ENCODE assay signal across 8 cellular contexts in the genomic region with DNA sequence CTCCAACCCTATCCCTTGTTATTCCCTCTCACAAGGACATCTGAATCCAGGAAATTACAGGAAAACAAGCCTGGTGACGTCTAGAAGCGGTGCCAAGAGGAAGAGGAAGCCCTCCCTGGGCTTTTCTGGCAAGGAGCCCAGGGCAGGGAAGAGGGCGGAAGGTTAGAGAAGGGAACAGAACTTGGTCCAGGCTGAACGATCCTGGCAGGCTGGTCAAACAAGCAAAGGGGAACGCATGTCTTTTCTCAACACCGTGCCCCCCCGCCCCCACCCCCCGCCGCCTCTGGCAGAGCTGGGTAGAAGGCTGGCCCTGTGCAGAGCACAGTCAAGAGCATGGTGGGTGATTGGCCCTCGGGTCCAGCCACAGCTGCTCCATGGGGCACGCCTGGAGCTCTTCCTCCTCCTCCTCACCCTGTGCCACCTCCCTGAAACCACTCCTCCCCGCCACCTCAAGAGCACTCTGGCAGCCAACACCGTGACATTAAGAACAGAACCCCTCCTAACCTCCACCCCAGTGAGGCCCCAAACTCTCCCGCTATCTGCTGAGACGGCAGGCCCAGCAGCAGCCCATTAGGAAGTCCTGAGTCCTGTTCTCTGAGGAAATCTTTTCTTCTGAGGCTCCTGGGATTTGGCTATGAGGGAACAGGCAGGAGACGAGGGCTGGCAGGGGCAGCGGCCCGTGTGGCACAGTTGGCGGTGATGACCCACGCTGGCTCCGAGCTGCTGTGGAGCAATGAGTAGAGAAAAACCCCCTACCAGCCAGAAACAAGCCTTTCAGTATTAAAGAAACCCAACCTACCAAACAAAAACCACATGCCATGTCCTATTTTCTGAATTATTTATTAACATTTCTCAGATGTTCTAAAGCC. TPM values are rescaled to one million over a fixed set of nuclear protein-coding genes. Genes with fewer than 3 reads are reported as not detected.
DNase-seq lines count a peak whose midpoint lies in the region; ATAC-seq and TF ChIP-seq lines count a peak whose summit lies in the region.

No MANE protein-coding gene starts in this region.

- no peaks in the 10 kb centered on the region for H3K36me3 ChIP-seq in GM23338 (ENCODE audit: insufficient read depth)

- ATAC-seq in GM23338 (0 out of 3 replicates have a peak, but pooled peaks have one; percentile 9), HG03442 (IDR thresholded peaks at IDR 0.05; ENCODE audit: unreplicated experiment) (no peak), HG02870 (IDR thresholded peaks at IDR 0.05; ENCODE audit: unreplicated experiment) (no peak)

- no peaks in the 10 kb centered on the region for H3K27me3 ChIP-seq in GM23338 (ENCODE audit: insufficient read depth)

- DNase-seq in GM23338 (ENCODE audit: low spot score) = no peak
- peak; percentile 27 for DNase-seq in SK-MEL-5 (ENCODE audit: low read depth, low spot score)
- no peak for DNase-seq in glutamatergic neuron
- no peak for DNase-seq in activated T-cell treated with anti-CD3 and anti-CD28 coated beads for 4 hours
- no peak for DNase-seq in NCI-H1694 (lab: John Stamatoyannopoulos, UW)

- H3K9me3 Mint-ChIP-seq in GM23338 (no peaks in the 10 kb centered on the region), glutamatergic neuron (ENCODE audit: unreplicated experiment) (peaks cover 7% of the 10 kb centered on the region)

- no peaks in the 10 kb centered on the region; the same call in 1 of the 2 replicates for H4K20me1 ChIP-seq in GM23338 (replicated peaks; ENCODE audit: insufficient read depth)

- H3K4me3 ChIP-seq in GM23338 = no peak overlapping the region
- H3K4me3 ChIP-seq in skin epidermis = no peak overlapping the region

- H3K27me3 Mint-ChIP-seq in GM23338 (ENCODE audit: insufficient read depth, low read depth, poor library complexity) (peaks cover 24% of the 10 kb centered on the region), glutamatergic neuron (ENCODE audit: unreplicated experiment) (peaks cover 8% of the 10 kb centered on the region)

- in situ Hi-C loops in SK-MEL-5 (cut with HindIII; ENCODE audit: low pct_unique_long_range_greater_than_20kb, low sequenced_read_pairs) = no loop called here

- H3K27ac ChIP-seq in GM23338 (ENCODE audit: low read depth) = no peak overlapping the region
- peak overlapping the region in 20 of 21 experiments; percentile 49 to 86 (median 78) for H3K27ac ChIP-seq in skin epidermis

- H3K4me2 ChIP-seq in GM23338 = no peak overlapping the region

- no peaks in the 10 kb centered on the region for H3K9me2 ChIP-seq in GM23338 (ENCODE audit: insufficient read depth)

- no peak overlapping the region for H3K27ac Mint-ChIP-seq in GM23338
- peak overlapping the region; percentile 28 for H3K27ac Mint-ChIP-seq in glutamatergic neuron (ENCODE audit: unreplicated experiment)

- 0 out of 3 replicates have a peak, but pooled peaks cover 3% of the 10 kb centered on the region for H3K4me1 Mint-ChIP-seq in GM23338
- H3K4me1 Mint-ChIP-seq in glutamatergic neuron (ENCODE audit: low read depth, unreplicated experiment) = peaks cover 14% of the 10 kb centered on the region

- H3K79me2 ChIP-seq in GM23338 (replicated peaks; ENCODE audit: insufficient read depth) = no peaks in the 10 kb centered on the region

- H3K4me1 ChIP-seq in GM23338 (ENCODE audit: insufficient read depth) = no peaks in the 10 kb centered on the region

- H3K36me3 Mint-ChIP-seq in GM23338 (ENCODE audit: low read depth) (no peaks in the 10 kb centered on the region), glutamatergic neuron (ENCODE audit: unreplicated experiment) (no peaks in the 10 kb centered on the region)

- H2AFZ ChIP-seq in GM23338 = no peak overlapping the region

- H3K4me3 Mint-ChIP-seq in GM23338 (no peak overlapping the region), glutamatergic neuron (ENCODE audit: unreplicated experiment) (no peak overlapping the region)

- no peak for TF ChIP-seq CTCF in GM23338 (conservative IDR thresholded peaks at IDR 0.05; ENCODE audit: low read depth in 2 of 2)
- TF ChIP-seq CTCF in glutamatergic neuron (IDR thresholded peaks at IDR 0.05; ENCODE audit: partially characterized antibody, unreplicated experiment) = no peak

- 0 out of 2 replicates have a peak, but pooled peaks cover 4% of the 10 kb centered on the region for H3F3A ChIP-seq in GM23338 (replicated peaks; ENCODE audit: low read depth)

TF ChIP-seq in GM23338, 12 proteins besides CTCF, POLR2A, EP300 and RAD21:
- no peak for TF ChIP-seq NANOG (IDR thresholded peaks at IDR 0.05; ENCODE audit: borderline replicate concordance)
- no peak for TF ChIP-seq EZH2 (IDR thresholded peaks at IDR 0.05; ENCODE audit: low read depth, unreplicated experiment)

RNA-seq across cellular contexts. Expression of a gene that starts 7.3 kb away (rescaled TPM):
- 0.87 and 8.2 TPM in 2 replicates for total RNA-seq in GM23338 (2014; rRNA removed; shearing (Covaris generic))
- polyA plus RNA-seq in GM23338 (2016; fragmentation: Nextera tagmentation; extraction: Ambion mirVana) = 0.90 and 1.1 TPM in 2 replicates
- total RNA-seq in SK-MEL-5 (2014; rRNA removed; shearing (Covaris generic)) = 0.98 and 3.1 TPM in 2 replicates
- polyA plus RNA-seq in SK-MEL-5 (2015; cell fraction: cytosol; rRNA removed) = 5.3 and 7.6 TPM in 2 replicates
- 21.3 and 39.4 TPM in 2 replicates for polyA plus RNA-seq in SK-MEL-5 (2015; cell fraction: nucleus; rRNA removed)
- total RNA-seq in glutamatergic neuron (ENCODE audit: unreplicated experiment) = 3.4 TPM

RNA-seq across cellular contexts. Expression of a gene that starts 7.4 kb away (rescaled TPM):
- 10.2 and 11.6 TPM in 2 replicates for total RNA-seq in GM23338 (2014; rRNA removed; shearing (Covaris generic))
- 10.1 and 11.8 TPM in 2 replicates for polyA plus RNA-seq in GM23338 (2016; fragmentation: Nextera tagmentation; extraction: Ambion mirVana)
- 6.4 and 9.1 TPM in 2 replicates for total RNA-seq in SK-MEL-5 (2014; rRNA removed; shearing (Covaris generic))
- 8.1 and 11.0 TPM in 2 replicates for polyA plus RNA-seq in SK-MEL-5 (2015; cell fraction: cytosol; rRNA removed)
- 12.3 and 20.3 TPM in 2 replicates for polyA plus RNA-seq in SK-MEL-5 (2015; cell fraction: nucleus; rRNA removed)
- 19.0 TPM for total RNA-seq in glutamatergic neuron (ENCODE audit: unreplicated experiment)

RNA-seq across cellular contexts. Expression of a gene that starts 13.2 kb away (rescaled TPM):
- total RNA-seq in GM23338 (2014; rRNA removed; shearing (Covaris generic)) = 15.1 and 15.7 TPM in 2 replicates
- polyA plus RNA-seq in GM23338 (2016; fragmentation: Nextera tagmentation; extraction: Ambion mirVana) = 9.1 and 11.1 TPM in 2 replicates
- 0.34 and 0.51 TPM in 2 replicates for total RNA-seq in SK-MEL-5 (2014; rRNA removed; shearing (Covaris generic))
- 1.5 and 2.1 TPM in 2 replicates for polyA plus RNA-seq in SK-MEL-5 (2015; cell fraction: cytosol; rRNA removed)
- polyA plus RNA-seq in SK-MEL-5 (2015; cell fraction: nucleus; rRNA removed) = 0.35 TPM in 1 of 2 replicates, not detected in the other
- 18.7 TPM for total RNA-seq in glutamatergic neuron (ENCODE audit: unreplicated experiment)

RNA-seq across cellular contexts. Expression of a gene that starts 13.9 kb away (rescaled TPM):
- 51.7 and 56.9 TPM in 2 replicates for total RNA-seq in GM23338 (2014; rRNA removed; shearing (Covaris generic))
- polyA plus RNA-seq in GM23338 (2016; fragmentation: Nextera tagmentation; extraction: Ambion mirVana) = 38.7 and 41.3 TPM in 2 replicates
- total RNA-seq in SK-MEL-5 (2014; rRNA removed; shearing (Covaris generic)) = 17.4 and 18.3 TPM in 2 replicates
- polyA plus RNA-seq in SK-MEL-5 (2015; cell fraction: cytosol; rRNA removed) = 28.3 and 32.4 TPM in 2 replicates
- 54.0 and 62.9 TPM in 2 replicates for polyA plus RNA-seq in SK-MEL-5 (2015; cell fraction: nucleus; rRNA removed)
- total RNA-seq in glutamatergic neuron (ENCODE audit: unreplicated experiment) = 33.3 TPM

RNA-seq across cellular contexts. Expression of a gene that starts 29.0 kb away (rescaled TPM):
- total RNA-seq in GM23338 (2014; rRNA removed; shearing (Covaris generic)) = 14.0 and 17.4 TPM in 2 replicates
- polyA plus RNA-seq in GM23338 (2016; fragmentation: Nextera tagmentation; extraction: Ambion mirVana) = 17.4 and 23.4 TPM in 2 replicates
- 0.16 and 0.40 TPM in 2 replicates for total RNA-seq in SK-MEL-5 (2014; rRNA removed; shearing (Covaris generic))
- 0.99 and 1.3 TPM in 2 replicates for polyA plus RNA-seq in SK-MEL-5 (2015; cell fraction: cytosol; rRNA removed)
- 4.7 and 5.9 TPM in 2 replicates for polyA plus RNA-seq in SK-MEL-5 (2015; cell fraction: nucleus; rRNA removed)
- 37.1 TPM for total RNA-seq in glutamatergic neuron (ENCODE audit: unreplicated experiment)

Comparison
In these comparisons a context has a peak if more than half of its experiments do, and no peak if none do; other contexts are left out.
1. RNA of a gene that starts 13.2 kb away (total RNA-seq): 18.7 TPM in glutamatergic neuron (single experiment) and 15.1 to 15.7 TPM in GM23338; 0.34 to 0.51 TPM in SK-MEL-5; every median in the first group is over 10 times any median in the second.